In genomic region chr12:121894633-121895032, GRCh38 we compare ENCODE assay signal across 11 cellular contexts. TPM values are rescaled to one million over a fixed set of nuclear protein-coding genes. Genes with fewer than 3 reads are reported as not detected.
DNase-seq lines count a peak whose midpoint lies in the region; ATAC-seq and TF ChIP-seq lines count a peak whose summit lies in the region.
"Had no signal": no experiment of that assay in that cellular context is flagged by ENCODE, and none has a peak within 500 bp of the region (broad histone marks: within the 10 kb centered on the region; RNA-seq: fewer than 3 reads in every experiment).

No MANE protein-coding gene starts in this region.

- peaks cover 56% of the 10 kb centered on the region for H3K36me3 Mint-ChIP-seq in effector memory CD8-positive, alpha-beta T cell (ENCODE audit: insufficient read depth)

- peak overlapping the region in 1 of 2 donors; percentile 72 for H3K27ac Mint-ChIP-seq in effector memory CD8-positive, alpha-beta T cell

- H3K4me1 Mint-ChIP-seq in effector memory CD8-positive, alpha-beta T cell (ENCODE audit: low read depth in 2 of 2), result peaks cover 20 to 21% of the 10 kb centered on the region in 2 donors

- intact Hi-C loops in IMR-90 (cut with micrococcal nuclease), result no loop called here
- intact Hi-C loops in mucosa of descending colon (cut with DNase I, micrococcal nuclease), result no loop called here
- intact Hi-C loops in prostate gland (cut with DNase I), result no loop called here

- no peak overlapping the region for H3K56ac ChIP-seq in IMR-90 (ENCODE audit: extremely low read depth, insufficient read depth, low read length)

- H3K14ac ChIP-seq in IMR-90 (replicated peaks; ENCODE audit: low read depth, low read length), result no peak overlapping the region

- H3K9ac ChIP-seq in IMR-90 (ENCODE audit: low read depth, low read length), result no peak overlapping the region

- H2BK15ac ChIP-seq in IMR-90 (ENCODE audit: low read depth, low read length), result no peak overlapping the region

- no peak for ATAC-seq in IMR-90 (ENCODE audit: low read depth)
- ATAC-seq in mucosa of descending colon, result peak; percentile 35
- no peak for ATAC-seq in GM18868 (IDR thresholded peaks at IDR 0.05; ENCODE audit: unreplicated experiment)
- no peak for ATAC-seq in effector memory CD8-positive, alpha-beta T cell (replicated peaks)

- no peak overlapping the region for H3K4me3 Mint-ChIP-seq in effector memory CD8-positive, alpha-beta T cell
- H3K4me3 Mint-ChIP-seq: mesothelial cell of epicardium had no signal

- H3K23ac ChIP-seq in IMR-90 (ENCODE audit: low read depth, low read length), result no peak overlapping the region

- no peak overlapping the region; the same call in 1 of the 2 replicates for H2AK5ac ChIP-seq in IMR-90 (ENCODE audit: low read depth, low read length)

- no peak for TF ChIP-seq RAD21 in IMR-90 (IDR thresholded peaks at IDR 0.05; ENCODE audit: low read length)

- H3K4me2 ChIP-seq in IMR-90 (ENCODE audit: low read depth, low read length), result no peak overlapping the region

- H2AFZ ChIP-seq in IMR-90 (replicated peaks; ENCODE audit: low read length, poor library complexity), result no peak overlapping the region

- TF ChIP-seq CTCF in IMR-90 (conservative IDR thresholded peaks at IDR 0.05; ENCODE audit: low read depth, low read length) (peak; percentile 31), astrocyte of the spinal cord (IDR thresholded peaks at IDR 0.05; ENCODE audit: low read depth, low read length) (peak; percentile 33), mucosa of descending colon (IDR thresholded peaks at IDR 0.05) (no peak), prostate gland (IDR thresholded peaks at IDR 0.05) (peak in 1 of 4 experiments; percentile 19)

- DNase-seq in Caki2 (ENCODE audit: low read depth), result peak; percentile 47
- peak; percentile 52 for DNase-seq in IMR-90
- peak; percentile 52 for DNase-seq in astrocyte of the spinal cord (ENCODE audit: low read depth, low spot score)
- no peak for DNase-seq in mucosa of descending colon
- no peak for DNase-seq in prostate gland (ENCODE audit: low spot score)
- DNase-seq in effector memory CD8-positive, alpha-beta T cell, result no peak
- DNase-seq in MV-4-11 (lab: John Stamatoyannopoulos, UW), result no peak
- DNase-seq: activated CD8-positive, alpha-beta memory T cell treated with anti-CD3 and anti-CD28 coated beads for 24 hours had no signal

- WGBS in IMR-90 (ENCODE audit: extremely low coverage in 2 of 2, insufficient read length in 1 of 2), 2 experiments, result no CpG with 5 or more reads among the region's 7 CpGs
- 37% methylated on average over 7 of the region's 7 CpGs for WGBS in prostate gland

- H4K5ac ChIP-seq in IMR-90 (ENCODE audit: low read depth, low read length), result no peak overlapping the region; the same call in 1 of the 2 replicates

- peak overlapping the region; percentile 56 for H2AK9ac ChIP-seq in IMR-90 (replicated peaks; ENCODE audit: low read depth, low read length, poor library complexity)

- no peaks in the 10 kb centered on the region for H3K9me3 Mint-ChIP-seq in effector memory CD8-positive, alpha-beta T cell
- H3K9me3 Mint-ChIP-seq: mesothelial cell of epicardium had no signal

- H2BK120ac ChIP-seq in IMR-90 (ENCODE audit: low read depth, low read length), result no peak overlapping the region

- H3K27ac ChIP-seq in IMR-90 (ENCODE audit: insufficient read depth, low read length) (peak overlapping the region; percentile 28; the same call in 1 of the 2 replicates), prostate gland (peak overlapping the region in 1 of 2 donors; percentile 60)

- peak overlapping the region; percentile 14; the same call in 1 of the 2 replicates for H3K4ac ChIP-seq in IMR-90 (ENCODE audit: low read depth, low read length)

- peaks cover 11% of the 10 kb centered on the region; the same call in 1 of the 2 replicates for H3K9me1 ChIP-seq in IMR-90 (ENCODE audit: insufficient read depth, low read length)

- H3K4me1 ChIP-seq in IMR-90 (ENCODE audit: control insufficient read depth, insufficient read depth, low read length), result peaks cover 17% of the 10 kb centered on the region
- H3K4me1 ChIP-seq in mucosa of descending colon (ENCODE audit: low read depth), result peaks cover 28% of the 10 kb centered on the region
- peaks cover 12% of the 10 kb centered on the region for H3K4me1 ChIP-seq in prostate gland (replicated peaks)

- H3K9me3 ChIP-seq in IMR-90 (ENCODE audit: control insufficient read depth, insufficient read depth, low read length) (no peaks in the 10 kb centered on the region), mucosa of descending colon (no peaks in the 10 kb centered on the region), prostate gland (no peaks in the 10 kb centered on the region)

- H4K8ac ChIP-seq in IMR-90 (ENCODE audit: low read depth in 2 of 2, low read length in 2 of 2), result no peak overlapping the region

- H3K4me3 ChIP-seq in IMR-90 (ENCODE audit: insufficient read depth, low read depth, low read length) (no peak overlapping the region), astrocyte of the spinal cord (ENCODE audit: low read depth, low read length) (no peak overlapping the region), mucosa of descending colon (no peak overlapping the region), prostate gland (no peak overlapping the region)

- dilution Hi-C loops in IMR-90 (cut with HindIII; ENCODE audit: low sequenced_read_pairs, unreplicated experiment), result no loop called here

- TF ChIP-seq POLR2A in IMR-90 (IDR thresholded peaks at IDR 0.05; ENCODE audit: low read depth, low read length) (no peak), prostate gland (IDR thresholded peaks at IDR 0.05) (no peak)

- H3K36me3 ChIP-seq in IMR-90 (ENCODE audit: control insufficient read depth, insufficient read depth, low read length), result peaks cover 28% of the 10 kb centered on the region
- H3K36me3 ChIP-seq in mucosa of descending colon (ENCODE audit: low read depth), result no peaks in the 10 kb centered on the region
- H3K36me3 ChIP-seq in prostate gland, result no peaks in the 10 kb centered on the region

- H3K18ac ChIP-seq in IMR-90 (ENCODE audit: low read depth, low read length), result no peak overlapping the region

- no TSS peak for BruUV-seq in IMR-90 (replicated peaks; lab: Mats Ljungman, UMichigan)

- CTCF ChIA-PET in IMR-90 (lab: Yijun Ruan, JAX), result interaction anchor here (3.6 kb wide), 1 partner anchor 100 kb away, joined by 16 read pairs; the partner anchor contains the start of gene RHOF

- H3K79me1 ChIP-seq in IMR-90 (ENCODE audit: low read depth in 1 of 2, low read length in 2 of 2), result peaks cover 32 to 57% of the 10 kb centered on the region in 2 experiments

- POLR2A ChIA-PET in IMR-90 (lab: Charles Lee; ENCODE audit: unreplicated experiment), result no interaction called here

- H2BK20ac ChIP-seq in IMR-90 (ENCODE audit: low read depth, low read length), result no peak overlapping the region

- H3K27me3 Mint-ChIP-seq in effector memory CD8-positive, alpha-beta T cell, result no peaks in the 10 kb centered on the region

- no peaks in the 10 kb centered on the region for H3K27me3 ChIP-seq in IMR-90 (ENCODE audit: control insufficient read depth, insufficient read depth, low read length)
- H3K27me3 ChIP-seq in prostate gland (replicated peaks; ENCODE audit: insufficient read depth), result no peaks in the 10 kb centered on the region

- H2BK5ac ChIP-seq in IMR-90 (ENCODE audit: low read depth, low read length, poor library complexity, severe bottlenecking), result no peak overlapping the region

- peaks cover 23% of the 10 kb centered on the region for H4K20me1 ChIP-seq in IMR-90 (ENCODE audit: insufficient read depth, low read length)

- in situ Hi-C loops in Caki2 (cut with HindIII; ENCODE audit: low pct_unique_long_range_greater_than_20kb, low sequenced_read_pairs), result no loop called here
- in situ Hi-C loops in IMR-90 (cut with MboI; ENCODE audit: low sequenced_read_pairs), result no loop called here
- in situ Hi-C loops in astrocyte of the spinal cord (cut with HindIII; ENCODE audit: low sequenced_read_pairs), result no loop called here

- H4K91ac ChIP-seq in IMR-90 (ENCODE audit: insufficient read depth, low read depth, low read length), result no peak overlapping the region; the same call in 1 of the 2 replicates

TF ChIP-seq in IMR-90, 13 proteins besides CTCF, POLR2A, EP300 and RAD21:
- TF ChIP-seq MAFK (IDR thresholded peaks at IDR 0.05; ENCODE audit: low read depth, low read length), result no peak
- TF ChIP-seq SMC3 (IDR thresholded peaks at IDR 0.05; ENCODE audit: low read depth, low read length), result 0 out of 2 replicates have a peak, but pooled peaks have one; percentile 9
TF ChIP-seq in IMR-90: peak in this region for 1.

RNA-seq across cellular contexts. Expression of gene PSMD9, which starts 6.0 kb away (rescaled TPM):
- 157 and 191 TPM in 2 replicates for total RNA-seq in Caki2 (2014; rRNA removed; shearing (Covaris generic); ENCODE audit: low replicate concordance)
- total RNA-seq in IMR-90 (2012; rRNA removed), result 142 and 156 TPM in 2 replicates
- 135 and 138 TPM in 2 replicates for polyA plus RNA-seq in IMR-90 (2012; rRNA removed)
- 82.4 and 236 TPM in 2 replicates for polyA plus RNA-seq in IMR-90 (2012; cell fraction: cytosol; rRNA removed)
- 75.4 and 108 TPM in 2 replicates for polyA plus RNA-seq in IMR-90 (2012; cell fraction: nucleus; rRNA removed; ENCODE audit: low replicate concordance)
- total RNA-seq in mucosa of descending colon, result 10 to 100 TPM; 45.0 to 45.6 (median 45.2) TPM
- total RNA-seq in prostate gland, result 10 to 100 TPM; 68.2 to 73.3 TPM

RNA-seq across cellular contexts. Expression of gene CFAP251, which starts 23.8 kb away (rescaled TPM):
- total RNA-seq in Caki2 (2014; rRNA removed; shearing (Covaris generic); ENCODE audit: low replicate concordance), result 10.8 and 12.3 TPM in 2 replicates
- total RNA-seq in IMR-90 (2012; rRNA removed) (9.1 and 9.4 TPM in 2 replicates), mucosa of descending colon (under 1 TPM; 0.14 to 0.92 (median 0.55) TPM), prostate gland (1 to 10 TPM in 1 of 2 donors, under 1 TPM in 1; 0.55 to 4.5 TPM)
- 6.8 and 7.8 TPM in 2 replicates for polyA plus RNA-seq in IMR-90 (2012; rRNA removed)
- 4.2 and 6.8 TPM in 2 replicates for polyA plus RNA-seq in IMR-90 (2012; cell fraction: cytosol; rRNA removed)
- 5.3 and 12.5 TPM in 2 replicates for polyA plus RNA-seq in IMR-90 (2012; cell fraction: nucleus; rRNA removed; ENCODE audit: low replicate concordance)

RNA-seq across cellular contexts. Expression of gene HPD, which starts 36.0 kb away (rescaled TPM):
- 12.7 and 13.4 TPM in 2 replicates for total RNA-seq in Caki2 (2014; rRNA removed; shearing (Covaris generic); ENCODE audit: low replicate concordance)
- total RNA-seq in IMR-90 (2012; rRNA removed) (0.18 TPM in 1 of 2 replicates, not detected in the other), mucosa of descending colon (1 to 10 TPM in 1 of 3 donors, under 1 TPM in 1, not detected in 1; 0.63 to 1.0 TPM), prostate gland (1 to 10 TPM in 1 of 2 donors, under 1 TPM in 1; 0.41 to 4.0 TPM)
- 0.14 and 0.15 TPM in 2 replicates for polyA plus RNA-seq in IMR-90 (2012; rRNA removed)
- polyA plus RNA-seq in IMR-90 (2012; cell fraction: cytosol; rRNA removed), result 0.08 and 0.13 TPM in 2 replicates
- 0.38 and 0.45 TPM in 2 replicates for polyA plus RNA-seq in IMR-90 (2012; cell fraction: nucleus; rRNA removed; ENCODE audit: low replicate concordance)
- total RNA-seq: urinary bladder had no signal

Comparison
In these comparisons a context has a peak if more than half of its experiments do, and no peak if none do; other contexts are left out.
1. DNase-seq: peak in Caki2 (single experiment), IMR-90 (single experiment) and astrocyte of the spinal cord (single experiment); none in mucosa of descending colon (0 of 3), prostate gland (single experiment), effector memory CD8-positive, alpha-beta T cell (0 of 3) and MV-4-11 (single experiment).